Comparison of ENCODE assay signal across 15 cellular contexts in the genomic region with DNA sequence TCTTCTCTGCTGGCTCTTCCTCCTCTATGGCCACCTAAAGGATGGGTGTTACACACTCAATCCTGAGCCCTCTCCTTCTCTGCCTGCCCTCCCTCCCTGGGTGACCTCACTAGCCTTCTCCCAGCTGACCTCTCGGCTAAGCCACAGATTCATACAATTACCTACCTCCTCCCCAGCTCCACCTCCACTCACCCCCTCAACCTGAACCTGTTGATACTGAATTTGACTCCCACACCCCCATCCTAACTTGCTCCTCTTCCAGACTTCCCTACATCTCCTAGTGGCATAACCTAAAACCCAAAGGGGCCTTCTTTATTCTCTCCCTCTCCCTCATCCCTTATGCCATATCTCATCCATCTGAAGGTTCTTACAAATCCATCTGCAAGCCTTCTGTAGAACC. TPM values are rescaled to one million over a fixed set of nuclear protein-coding genes. Genes with fewer than 3 reads are reported as not detected.
DNase-seq lines count a peak whose midpoint lies in the region; ATAC-seq, FAIRE-seq and TF ChIP-seq lines count a peak whose summit lies in the region.
"Had no signal": no experiment of that assay in that cellular context is flagged by ENCODE, and none has a peak within 500 bp of the region (broad histone marks: within the 10 kb centered on the region; RNA-seq: fewer than 3 reads in every experiment).

No MANE protein-coding gene starts in this region.

- H3K4me3 Mint-ChIP-seq in MCF 10A (ENCODE audit: unreplicated experiment): no peak overlapping the region
- H3K4me3 Mint-ChIP-seq: GM23338 had no signal

- no peaks in the 10 kb centered on the region for H3K9me3 ChIP-seq in body of pancreas
- H3K9me3 ChIP-seq in pancreas: no peaks in the 10 kb centered on the region
- no peaks in the 10 kb centered on the region for H3K9me3 ChIP-seq in right atrium auricular region
- H3K9me3 ChIP-seq: A549, BE2C had no signal

- FAIRE-seq in pancreas (lab: Jason Lieb, UNC): no peak
- FAIRE-seq: A549, GM12878, GM18507 had no signal

- POLR2A ChIA-PET in MCF 10A (lab: Yijun Ruan, JAX): interaction anchor here (0.6 kb wide), 1 partner anchor 562 kb away, joined by 3 read pairs; no protein-coding TSS in a partner anchor

- no TSS peak for BruUV-seq in MCF 10A (replicated peaks; lab: Mats Ljungman, UMichigan)

- H3K36me3 Mint-ChIP-seq in MCF 10A (ENCODE audit: insufficient read depth, unreplicated experiment): no peaks in the 10 kb centered on the region

- H3K27ac Mint-ChIP-seq in MCF 10A (ENCODE audit: low read depth, unreplicated experiment): no peak overlapping the region
- H3K27ac Mint-ChIP-seq: GM23338 had no signal

- H3K27ac ChIP-seq in VCaP (peak overlapping the region; percentile 50), body of pancreas (peak overlapping the region; percentile 44 to 93 (median 79)), pancreas (peak overlapping the region; percentile 38 to 81 (median 56)), right atrium auricular region (no peak overlapping the region)
- H3K27ac ChIP-seq: A549, C4-2B had no signal

- 27 to 33% methylated on average over 1 of the region's 1 CpG for WGBS in body of pancreas, 2 donors
- WGBS in pancreas, 2 donors: 25 to 30% methylated on average over 1 of the region's 1 CpG

- H3K4me1 ChIP-seq in body of pancreas: peaks cover 97% of the 10 kb centered on the region
- peaks cover 27 to 49% (median 43%) of the 10 kb centered on the region in 3 donors for H3K4me1 ChIP-seq in pancreas
- no peaks in the 10 kb centered on the region for H3K4me1 ChIP-seq in right atrium auricular region
- H3K4me1 ChIP-seq: BE2C had no signal

- TF ChIP-seq CTCF in VCaP (conservative IDR thresholded peaks at IDR 0.05) (no peak), body of pancreas (IDR thresholded peaks at IDR 0.05) (no peak), pancreas (IDR thresholded peaks at IDR 0.05) (no peak), right atrium auricular region (IDR thresholded peaks at IDR 0.05) (no peak), MCF 10A (IDR thresholded peaks at IDR 0.05; ENCODE audit: unreplicated experiment) (no peak)

- H3K4me3 ChIP-seq in body of pancreas (no peak overlapping the region), pancreas (no peak overlapping the region), right atrium auricular region (no peak overlapping the region)
- H3K4me3 ChIP-seq: A549, GM12878, GM23338 had no signal

- intact Hi-C loops in body of pancreas (cut with DNase I) (no loop called here), pancreas (cut with DNase I) (no loop called here), MCF 10A (cut with micrococcal nuclease) (no loop called here)

- no peaks in the 10 kb centered on the region for H3K4me1 Mint-ChIP-seq in MCF 10A (ENCODE audit: insufficient read depth, unreplicated experiment)

- CTCF ChIA-PET in MCF 10A (lab: Yijun Ruan, JAX): no interaction called here

- ATAC-seq in body of pancreas (no peak), pancreas (peak in 2 of 4 donors; percentile 3 to 4), GM21515 (IDR thresholded peaks at IDR 0.05; ENCODE audit: unreplicated experiment) (no peak)
- ATAC-seq: A549, GM12878 had no signal

- no peaks in the 10 kb centered on the region for H3K27me3 ChIP-seq in body of pancreas
- no peaks in the 10 kb centered on the region for H3K27me3 ChIP-seq in pancreas
- no peaks in the 10 kb centered on the region for H3K27me3 ChIP-seq in right atrium auricular region
- H3K27me3 ChIP-seq: BE2C had no signal

- TF ChIP-seq POLR2A in body of pancreas (IDR thresholded peaks at IDR 0.05): no peak

- no peak for DNase-seq in body of pancreas
- no peak for DNase-seq in pancreas
- no peak for DNase-seq in right atrium auricular region (ENCODE audit: low spot score)
- no peak for DNase-seq in MCF 10A (ENCODE audit: unreplicated experiment)
- DNase-seq: BE2C; CD4-positive, alpha-beta memory T cell; DMS79; H9 had no signal

- no peaks in the 10 kb centered on the region for H3K36me3 ChIP-seq in body of pancreas (replicated peaks in 1 of 2; ENCODE audit: insufficient read depth in 1 of 2, low read depth in 2 of 2)
- no peaks in the 10 kb centered on the region for H3K36me3 ChIP-seq in pancreas
- H3K36me3 ChIP-seq in right atrium auricular region: no peaks in the 10 kb centered on the region
- H3K36me3 ChIP-seq: BE2C had no signal

- no peaks in the 10 kb centered on the region for H3K27me3 Mint-ChIP-seq in MCF 10A (ENCODE audit: insufficient read depth, unreplicated experiment)

- no peaks in the 10 kb centered on the region for H3K9me3 Mint-ChIP-seq in MCF 10A (ENCODE audit: unreplicated experiment)
- H3K9me3 Mint-ChIP-seq: GM23338, H9 had no signal

RNA-seq across cellular contexts. Expression of gene HOMER2, which starts 17.1 kb away (rescaled TPM):
- total RNA-seq in body of pancreas (100 to 1,000 TPM; 331 to 469 TPM), pancreas (100 to 1,000 TPM in 5 of 6 donors, 10 to 100 TPM in 1; 82.1 to 180 (median 147) TPM), right atrium auricular region (10 to 100 TPM; 18.3 to 24.8 TPM), MCF 10A (2022) (8.8 and 17.0 TPM in 2 replicates)
- polyA plus RNA-seq in pancreas: 10 to 100 TPM; 76.8 to 92.2 TPM

RNA-seq across cellular contexts. Expression of gene RAMAC, which starts 50.6 kb away (rescaled TPM):
- 10 to 100 TPM in 1 of 2 donors, 1 to 10 TPM in 1; 9.1 to 12.2 TPM for total RNA-seq in body of pancreas
- 10 to 100 TPM in 2 of 6 donors, 1 to 10 TPM in 4; 7.0 to 12.7 (median 9.0) TPM for total RNA-seq in pancreas
- polyA plus RNA-seq in pancreas: 10 to 100 TPM in 1 of 2 donors, 1 to 10 TPM in 1; 9.9 to 15.5 TPM
- total RNA-seq in right atrium auricular region: 10 to 100 TPM; 13.0 to 13.9 TPM
- total RNA-seq in MCF 10A (2022): 21.0 and 25.6 TPM in 2 replicates

Comparison
In these comparisons a context has a peak if more than half of its experiments do, and no peak if none do; other contexts are left out.
1. H3K27ac ChIP-seq: peak in VCaP (single experiment), body of pancreas (4 of 4) and pancreas (4 of 4); none in right atrium auricular region (0 of 2).